11 cellular contexts compared by ENCODE assay signal in genomic region chr13:28717170-28717569, GRCh38. TPM values are rescaled to one million over a fixed set of nuclear protein-coding genes. Genes with fewer than 3 reads are reported as not detected.
DNase-seq lines count a peak whose midpoint lies in the region; ATAC-seq, FAIRE-seq and TF ChIP-seq lines count a peak whose summit lies in the region.
"Had no signal": no experiment of that assay in that cellular context is flagged by ENCODE, and none has a peak within 500 bp of the region (broad histone marks: within the 10 kb centered on the region; RNA-seq: fewer than 3 reads in every experiment).

No MANE protein-coding gene starts in this region.

- no peak for DNase-seq in activated naive CD4-positive, alpha-beta T cell (lab: John Stamatoyannopoulos, UW)
- DNase-seq in astrocyte (ENCODE audit: low read depth) (no peak), testis (no peak), RKO (ENCODE audit: low spot score) (no peak)
- DNase-seq: activated gamma-delta T cell, NCI-H2081 had no signal

- H3K4me2 ChIP-seq in astrocyte (ENCODE audit: low read length), result peak overlapping the region; percentile 37

- no peak for TF ChIP-seq CTCF in astrocyte (IDR thresholded peaks at IDR 0.05; ENCODE audit: insufficient read depth, low read depth, low read length)
- no peak for TF ChIP-seq CTCF in testis (IDR thresholded peaks at IDR 0.05)

- no peak overlapping the region for H3K9ac ChIP-seq in astrocyte (ENCODE audit: low read length)

- H3K4me1 ChIP-seq in astrocyte (ENCODE audit: insufficient read depth, low read length) (peaks cover 15% of the 10 kb centered on the region), mesodermal cell (ENCODE audit: control insufficient read depth, insufficient read depth, low read length, poor library complexity, severe bottlenecking) (peaks cover 21% of the 10 kb centered on the region), testis (peaks cover 17% of the 10 kb centered on the region)

- no peaks in the 10 kb centered on the region for H3K27me3 Mint-ChIP-seq in activated naive CD4-positive, alpha-beta T cell treated with anti-CD3 and anti-CD28 coated beads, Interleukin-2, amount 50 U/mL, for 24 hours
- H3K27me3 Mint-ChIP-seq in astrocyte (ENCODE audit: low read depth, unreplicated experiment), result no peaks in the 10 kb centered on the region

- FAIRE-seq in astrocyte (lab: Jason Lieb, UNC), result no peak
- FAIRE-seq: GM12892 had no signal

- H3K9me3 Mint-ChIP-seq in activated naive CD4-positive, alpha-beta T cell treated with anti-CD3 and anti-CD28 coated beads, Interleukin-2, amount 50 U/mL, for 24 hours, result no peaks in the 10 kb centered on the region
- H3K9me3 Mint-ChIP-seq in astrocyte (ENCODE audit: unreplicated experiment), result no peaks in the 10 kb centered on the region

- peak overlapping the region; percentile 79 for H3K27ac Mint-ChIP-seq in activated naive CD4-positive, alpha-beta T cell treated with anti-CD3 and anti-CD28 coated beads, Interleukin-2, amount 50 U/mL, for 24 hours
- H3K27ac Mint-ChIP-seq in astrocyte (ENCODE audit: unreplicated experiment), result no peak overlapping the region

- H2AFZ ChIP-seq in astrocyte (ENCODE audit: low read depth, low read length), result no peak overlapping the region

- WGBS in mesodermal cell (ENCODE audit: insufficient coverage in 2 of 2), 2 experiments, result 58 to 91% methylated on average over 1 to 3 of the region's 3 CpGs
- 44 to 66% methylated on average over 3 of the region's 3 CpGs for WGBS in testis, 2 donors

- TF ChIP-seq POLR2A in testis (IDR thresholded peaks at IDR 0.05), result no peak

- H3K36me3 ChIP-seq in astrocyte (ENCODE audit: insufficient read depth, low read length) (no peaks in the 10 kb centered on the region), mesodermal cell (ENCODE audit: control insufficient read depth, insufficient read depth, low read length) (no peaks in the 10 kb centered on the region), testis (ENCODE audit: low read depth, missing control alignments) (no peaks in the 10 kb centered on the region)

- intact Hi-C loops in testis (cut with DNase I; ENCODE audit: low total_unique reads), result no loop called here

- no peaks in the 10 kb centered on the region for H3K9me3 ChIP-seq in astrocyte (ENCODE audit: insufficient read depth, low read depth, low read length)
- H3K9me3 ChIP-seq in mesodermal cell (ENCODE audit: control insufficient read depth, low read length), result no peaks in the 10 kb centered on the region
- H3K9me3 ChIP-seq in testis, result no peaks in the 10 kb centered on the region

- no peaks in the 10 kb centered on the region for H3K79me2 ChIP-seq in astrocyte (ENCODE audit: insufficient read depth, low read length)

- peaks cover 7% of the 10 kb centered on the region for H3K36me3 Mint-ChIP-seq in activated naive CD4-positive, alpha-beta T cell treated with anti-CD3 and anti-CD28 coated beads, Interleukin-2, amount 50 U/mL, for 24 hours
- H3K36me3 Mint-ChIP-seq in astrocyte (ENCODE audit: low read depth, unreplicated experiment), result peaks cover 4% of the 10 kb centered on the region

- ATAC-seq in HG02798 (IDR thresholded peaks at IDR 0.05; ENCODE audit: poor library complexity, unreplicated experiment) (no peak), GM18867 (IDR thresholded peaks at IDR 0.05; ENCODE audit: unreplicated experiment) (no peak)

- H3K27ac ChIP-seq in astrocyte (ENCODE audit: low read depth, low read length) (no peak overlapping the region), mesodermal cell (ENCODE audit: low read depth, low read length, severe bottlenecking) (peak overlapping the region; percentile 81), testis (peak overlapping the region; percentile 48 to 92)

- H3K27me3 ChIP-seq in astrocyte (ENCODE audit: insufficient read depth, low read length) (no peaks in the 10 kb centered on the region), testis (no peaks in the 10 kb centered on the region)

- peak overlapping the region; percentile 80 for H3K4me3 Mint-ChIP-seq in activated naive CD4-positive, alpha-beta T cell treated with anti-CD3 and anti-CD28 coated beads, Interleukin-2, amount 50 U/mL, for 24 hours
- peak overlapping the region; percentile 79 for H3K4me3 Mint-ChIP-seq in astrocyte (ENCODE audit: unreplicated experiment)

- H3K4me3 ChIP-seq in astrocyte (ENCODE audit: insufficient read depth, low read depth, low read length) (no peak overlapping the region), mesodermal cell (ENCODE audit: extremely low read depth, insufficient read depth, low read length, poor library complexity, severe bottlenecking) (peak overlapping the region; percentile 63), testis (no peak overlapping the region)

- no peaks in the 10 kb centered on the region for H4K20me1 ChIP-seq in astrocyte (ENCODE audit: insufficient read depth, low read length)

- peaks cover 37% of the 10 kb centered on the region for H3K4me1 Mint-ChIP-seq in activated naive CD4-positive, alpha-beta T cell treated with anti-CD3 and anti-CD28 coated beads, Interleukin-2, amount 50 U/mL, for 24 hours
- peaks cover 22% of the 10 kb centered on the region for H3K4me1 Mint-ChIP-seq in astrocyte (ENCODE audit: low read depth, unreplicated experiment)

RNA-seq across cellular contexts. Expression of gene SLC46A3, which starts 1.6 kb away (rescaled TPM):
- total RNA-seq in astrocyte, result 6.1 and 8.6 TPM in 2 replicates
- polyA plus RNA-seq in mesodermal cell (2013, experiment 1 of 2), result 20.7 TPM
- polyA plus RNA-seq in mesodermal cell (2013, experiment 2 of 2), result 20.3 TPM
- 10 to 100 TPM; 30.5 to 36.0 TPM for total RNA-seq in testis
- 22.9 TPM for polyA plus RNA-seq in testis (ENCODE audit: insufficient read depth, low read depth, low replicate concordance)

RNA-seq across cellular contexts. Expression of gene POMP, which starts 58.2 kb away (rescaled TPM):
- total RNA-seq in astrocyte (125 and 131 TPM in 2 replicates), testis (10 to 100 TPM; 53.4 to 57.3 TPM)
- 172 TPM for polyA plus RNA-seq in mesodermal cell (2013, experiment 1 of 2)
- polyA plus RNA-seq in mesodermal cell (2013, experiment 2 of 2), result 171 TPM
- 114 TPM for polyA plus RNA-seq in testis (ENCODE audit: insufficient read depth, low read depth, low replicate concordance)
